Comparison of ENCODE assay signal across 1 cellular context in the genomic region with DNA sequence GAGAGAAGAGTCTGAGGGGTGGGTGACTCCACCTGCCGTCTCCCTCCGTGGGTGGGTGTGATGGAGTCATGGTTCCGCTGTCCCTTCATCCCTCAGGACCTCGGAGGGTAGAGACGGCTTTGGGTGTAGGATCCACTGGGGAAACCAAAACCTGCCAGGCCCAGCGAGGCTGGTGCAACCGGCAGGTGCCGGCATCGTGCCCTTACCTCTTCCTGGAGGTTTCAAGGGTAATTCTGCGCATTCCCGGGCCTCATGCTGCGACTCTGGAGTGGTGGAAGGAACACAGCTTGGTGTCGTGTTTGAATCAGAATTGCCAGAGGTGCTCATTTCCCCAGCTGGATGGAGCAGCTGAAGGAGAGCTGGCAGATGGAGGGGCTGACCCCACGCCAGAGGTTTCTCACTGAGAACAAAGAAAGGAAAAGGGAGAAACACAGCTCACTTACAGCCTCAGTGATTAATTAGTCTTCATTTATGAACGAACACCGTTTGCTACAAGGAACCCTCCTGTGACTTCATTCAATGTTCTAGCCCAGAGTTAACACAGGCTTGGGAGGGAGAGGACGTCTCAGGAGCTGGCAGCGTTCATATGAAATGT.
TF ChIP-seq lines count a peak whose summit lies in the region.

No MANE protein-coding gene starts in this region.

TF ChIP-seq in H1, 55 proteins besides CTCF, POLR2A, EP300 and RAD21:
- TF ChIP-seq TAF7 (optimal IDR thresholded peaks at IDR 0.05; ENCODE audit: borderline replicate concordance, low read depth, low read length) (no peak), JUND (IDR thresholded peaks at IDR 0.05; ENCODE audit: low read length) (no peak)
- TF ChIP-seq, protein P1, sequence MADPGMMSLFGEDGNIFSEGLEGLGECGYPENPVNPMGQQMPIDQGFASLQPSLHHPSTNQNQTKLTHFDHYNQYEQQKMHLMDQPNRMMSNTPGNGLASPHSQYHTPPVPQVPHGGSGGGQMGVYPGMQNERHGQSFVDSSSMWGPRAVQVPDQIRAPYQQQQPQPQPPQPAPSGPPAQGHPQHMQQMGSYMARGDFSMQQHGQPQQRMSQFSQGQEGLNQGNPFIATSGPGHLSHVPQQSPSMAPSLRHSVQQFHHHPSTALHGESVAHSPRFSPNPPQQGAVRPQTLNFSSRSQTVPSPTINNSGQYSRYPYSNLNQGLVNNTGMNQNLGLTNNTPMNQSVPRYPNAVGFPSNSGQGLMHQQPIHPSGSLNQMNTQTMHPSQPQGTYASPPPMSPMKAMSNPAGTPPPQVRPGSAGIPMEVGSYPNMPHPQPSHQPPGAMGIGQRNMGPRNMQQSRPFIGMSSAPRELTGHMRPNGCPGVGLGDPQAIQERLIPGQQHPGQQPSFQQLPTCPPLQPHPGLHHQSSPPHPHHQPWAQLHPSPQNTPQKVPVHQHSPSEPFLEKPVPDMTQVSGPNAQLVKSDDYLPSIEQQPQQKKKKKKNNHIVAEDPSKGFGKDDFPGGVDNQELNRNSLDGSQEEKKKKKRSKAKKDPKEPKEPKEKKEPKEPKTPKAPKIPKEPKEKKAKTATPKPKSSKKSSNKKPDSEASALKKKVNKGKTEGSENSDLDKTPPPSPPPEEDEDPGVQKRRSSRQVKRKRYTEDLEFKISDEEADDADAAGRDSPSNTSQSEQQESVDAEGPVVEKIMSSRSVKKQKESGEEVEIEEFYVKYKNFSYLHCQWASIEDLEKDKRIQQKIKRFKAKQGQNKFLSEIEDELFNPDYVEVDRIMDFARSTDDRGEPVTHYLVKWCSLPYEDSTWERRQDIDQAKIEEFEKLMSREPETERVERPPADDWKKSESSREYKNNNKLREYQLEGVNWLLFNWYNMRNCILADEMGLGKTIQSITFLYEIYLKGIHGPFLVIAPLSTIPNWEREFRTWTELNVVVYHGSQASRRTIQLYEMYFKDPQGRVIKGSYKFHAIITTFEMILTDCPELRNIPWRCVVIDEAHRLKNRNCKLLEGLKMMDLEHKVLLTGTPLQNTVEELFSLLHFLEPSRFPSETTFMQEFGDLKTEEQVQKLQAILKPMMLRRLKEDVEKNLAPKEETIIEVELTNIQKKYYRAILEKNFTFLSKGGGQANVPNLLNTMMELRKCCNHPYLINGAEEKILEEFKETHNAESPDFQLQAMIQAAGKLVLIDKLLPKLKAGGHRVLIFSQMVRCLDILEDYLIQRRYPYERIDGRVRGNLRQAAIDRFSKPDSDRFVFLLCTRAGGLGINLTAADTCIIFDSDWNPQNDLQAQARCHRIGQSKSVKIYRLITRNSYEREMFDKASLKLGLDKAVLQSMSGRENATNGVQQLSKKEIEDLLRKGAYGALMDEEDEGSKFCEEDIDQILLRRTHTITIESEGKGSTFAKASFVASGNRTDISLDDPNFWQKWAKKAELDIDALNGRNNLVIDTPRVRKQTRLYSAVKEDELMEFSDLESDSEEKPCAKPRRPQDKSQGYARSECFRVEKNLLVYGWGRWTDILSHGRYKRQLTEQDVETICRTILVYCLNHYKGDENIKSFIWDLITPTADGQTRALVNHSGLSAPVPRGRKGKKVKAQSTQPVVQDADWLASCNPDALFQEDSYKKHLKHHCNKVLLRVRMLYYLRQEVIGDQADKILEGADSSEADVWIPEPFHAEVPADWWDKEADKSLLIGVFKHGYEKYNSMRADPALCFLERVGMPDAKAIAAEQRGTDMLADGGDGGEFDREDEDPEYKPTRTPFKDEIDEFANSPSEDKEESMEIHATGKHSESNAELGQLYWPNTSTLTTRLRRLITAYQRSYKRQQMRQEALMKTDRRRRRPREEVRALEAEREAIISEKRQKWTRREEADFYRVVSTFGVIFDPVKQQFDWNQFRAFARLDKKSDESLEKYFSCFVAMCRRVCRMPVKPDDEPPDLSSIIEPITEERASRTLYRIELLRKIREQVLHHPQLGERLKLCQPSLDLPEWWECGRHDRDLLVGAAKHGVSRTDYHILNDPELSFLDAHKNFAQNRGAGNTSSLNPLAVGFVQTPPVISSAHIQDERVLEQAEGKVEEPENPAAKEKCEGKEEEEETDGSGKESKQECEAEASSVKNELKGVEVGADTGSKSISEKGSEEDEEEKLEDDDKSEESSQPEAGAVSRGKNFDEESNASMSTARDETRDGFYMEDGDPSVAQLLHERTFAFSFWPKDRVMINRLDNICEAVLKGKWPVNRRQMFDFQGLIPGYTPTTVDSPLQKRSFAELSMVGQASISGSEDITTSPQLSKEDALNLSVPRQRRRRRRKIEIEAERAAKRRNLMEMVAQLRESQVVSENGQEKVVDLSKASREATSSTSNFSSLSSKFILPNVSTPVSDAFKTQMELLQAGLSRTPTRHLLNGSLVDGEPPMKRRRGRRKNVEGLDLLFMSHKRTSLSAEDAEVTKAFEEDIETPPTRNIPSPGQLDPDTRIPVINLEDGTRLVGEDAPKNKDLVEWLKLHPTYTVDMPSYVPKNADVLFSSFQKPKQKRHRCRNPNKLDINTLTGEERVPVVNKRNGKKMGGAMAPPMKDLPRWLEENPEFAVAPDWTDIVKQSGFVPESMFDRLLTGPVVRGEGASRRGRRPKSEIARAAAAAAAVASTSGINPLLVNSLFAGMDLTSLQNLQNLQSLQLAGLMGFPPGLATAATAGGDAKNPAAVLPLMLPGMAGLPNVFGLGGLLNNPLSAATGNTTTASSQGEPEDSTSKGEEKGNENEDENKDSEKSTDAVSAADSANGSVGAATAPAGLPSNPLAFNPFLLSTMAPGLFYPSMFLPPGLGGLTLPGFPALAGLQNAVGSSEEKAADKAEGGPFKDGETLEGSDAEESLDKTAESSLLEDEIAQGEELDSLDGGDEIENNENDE (IDR thresholded peaks at IDR 0.05; ENCODE audit: insufficient replicate concordance, low read length): no peak
